11 cellular contexts compared by ENCODE assay signal in the genomic region with DNA sequence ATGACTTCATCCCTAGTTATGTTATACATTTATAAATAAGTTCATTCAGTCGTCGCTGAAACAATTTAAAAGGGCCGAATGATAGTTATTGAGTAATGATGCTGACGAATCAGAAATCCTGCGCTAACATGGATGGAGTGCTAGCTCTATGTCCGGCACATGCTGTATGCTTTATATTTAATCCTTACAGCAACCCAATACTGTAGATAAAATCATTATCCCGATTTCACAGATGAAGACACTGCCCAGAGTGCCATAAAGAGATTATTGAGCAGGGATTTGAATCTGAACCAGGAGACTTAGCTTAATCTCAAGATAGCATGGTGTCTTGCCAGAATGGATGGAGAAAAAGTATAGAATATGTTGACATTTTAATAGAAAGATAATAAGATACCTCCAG. TPM values are rescaled to one million over a fixed set of nuclear protein-coding genes. Genes with fewer than 3 reads are reported as not detected.
DNase-seq lines count a peak whose midpoint lies in the region; ATAC-seq and TF ChIP-seq lines count a peak whose summit lies in the region.
"Had no signal": no experiment of that assay in that cellular context is flagged by ENCODE, and none has a peak within 500 bp of the region (broad histone marks: within the 10 kb centered on the region; RNA-seq: fewer than 3 reads in every experiment).

No MANE protein-coding gene starts in this region.

- no peaks in the 10 kb centered on the region for H3K27me3 Mint-ChIP-seq in GM23338 (ENCODE audit: insufficient read depth, low read depth, poor library complexity)
- H3K27me3 Mint-ChIP-seq in activated CD8-positive, alpha-beta T cell treated with anti-CD3 and anti-CD28 coated beads, Interleukin-2, amount 10 ng/mL, durations not matched to agents 7 days and 5 days (ENCODE audit: low read depth): peaks cover 50% of the 10 kb centered on the region

- peaks cover 28% of the 10 kb centered on the region for H3K4me1 Mint-ChIP-seq in GM23338
- H3K4me1 Mint-ChIP-seq in activated CD8-positive, alpha-beta T cell treated with anti-CD3 and anti-CD28 coated beads, Interleukin-2, amount 10 ng/mL, durations not matched to agents 7 days and 5 days (ENCODE audit: low read depth): peaks cover 6% of the 10 kb centered on the region

- H3K27ac Mint-ChIP-seq in GM23338: no peak overlapping the region
- no peak overlapping the region for H3K27ac Mint-ChIP-seq in activated CD8-positive, alpha-beta T cell treated with anti-CD3 and anti-CD28 coated beads, Interleukin-2, amount 10 ng/mL, durations not matched to agents 7 days and 5 days

- H4K20me1 ChIP-seq in GM23338 (replicated peaks; ENCODE audit: insufficient read depth): no peaks in the 10 kb centered on the region

- peaks cover 11% of the 10 kb centered on the region for H3K36me3 Mint-ChIP-seq in GM23338 (ENCODE audit: low read depth)
- H3K36me3 Mint-ChIP-seq in activated CD8-positive, alpha-beta T cell treated with anti-CD3 and anti-CD28 coated beads, Interleukin-2, amount 10 ng/mL, durations not matched to agents 7 days and 5 days (ENCODE audit: low read depth): no peaks in the 10 kb centered on the region

- TF ChIP-seq CTCF in GM23338 (conservative IDR thresholded peaks at IDR 0.05; ENCODE audit: low read depth in 2 of 2) (no peak), lower lobe of right lung (IDR thresholded peaks at IDR 0.05) (no peak)

- H3K4me3 Mint-ChIP-seq in GM23338: peak overlapping the region; percentile 78
- peak overlapping the region; percentile 19 for H3K4me3 Mint-ChIP-seq in activated CD8-positive, alpha-beta T cell treated with anti-CD3 and anti-CD28 coated beads, Interleukin-2, amount 10 ng/mL, durations not matched to agents 7 days and 5 days

- peaks cover 3% of the 10 kb centered on the region; the same call in 1 of the 3 replicates for H3K9me3 Mint-ChIP-seq in GM23338
- H3K9me3 Mint-ChIP-seq in activated CD8-positive, alpha-beta T cell treated with anti-CD3 and anti-CD28 coated beads, Interleukin-2, amount 10 ng/mL, durations not matched to agents 7 days and 5 days (ENCODE audit: insufficient read depth): no peaks in the 10 kb centered on the region

- no peaks in the 10 kb centered on the region for H3F3A ChIP-seq in GM23338 (replicated peaks; ENCODE audit: low read depth)

- no peaks in the 10 kb centered on the region for H3K27me3 ChIP-seq in GM23338 (ENCODE audit: insufficient read depth)
- no peaks in the 10 kb centered on the region for H3K27me3 ChIP-seq in lower lobe of right lung (ENCODE audit: low read depth)

- peaks cover 17% of the 10 kb centered on the region; the same call in 1 of the 2 replicates for H3K4me1 ChIP-seq in GM23338 (ENCODE audit: insufficient read depth)
- peaks cover 6% of the 10 kb centered on the region for H3K4me1 ChIP-seq in lower lobe of right lung

- peaks cover 18% of the 10 kb centered on the region for H3K79me2 ChIP-seq in GM23338 (replicated peaks; ENCODE audit: insufficient read depth)

- intact Hi-C loops in lower lobe of right lung (cut with DNase I): no loop called here

- H2AFZ ChIP-seq in GM23338: no peak overlapping the region

- 0 out of 2 replicates have a peak, but pooled peaks cover 5% of the 10 kb centered on the region for H3K9me2 ChIP-seq in GM23338 (ENCODE audit: insufficient read depth)

- H3K9me3 ChIP-seq in lower lobe of right lung: no peaks in the 10 kb centered on the region

- H3K4me3 ChIP-seq in GM23338: peak overlapping the region; percentile 59; the same call in 1 of the 2 replicates
- peak overlapping the region; percentile 71 for H3K4me3 ChIP-seq in lower lobe of right lung

- peak overlapping the region; percentile 75 for H3K4me2 ChIP-seq in GM23338

- CTCF ChIA-PET in activated CD8-positive, alpha-beta T cell treated with anti-CD3 and anti-CD28 coated beads, Interleukin-2, amount 10 ng/mL, durations not matched to agents 7 days and 5 days (lab: Charles Lee): no interaction called here

- ATAC-seq in GM23338 (no peak), lower lobe of right lung (no peak), HG02798 (IDR thresholded peaks at IDR 0.05; ENCODE audit: poor library complexity, unreplicated experiment) (no peak), HG03432 (IDR thresholded peaks at IDR 0.05; ENCODE audit: unreplicated experiment) (no peak), HG03025 (IDR thresholded peaks at IDR 0.05; ENCODE audit: low FRiP score, unreplicated experiment) (no peak)
- ATAC-seq in activated CD8-positive, alpha-beta T cell treated with anti-CD3 and anti-CD28 coated beads, Interleukin-2, amount 10 ng/mL, durations not matched to agents 7 days and 5 days: no peak

- DNase-seq in DMS53 (lab: John Stamatoyannopoulos, UW): peak; percentile 65
- DNase-seq in DMS53 treated with DMSO at 0.1 percent for 48 hours (lab: John Stamatoyannopoulos, UW; ENCODE audit: unreplicated experiment): no peak
- DNase-seq in GM23338 (ENCODE audit: low spot score): no peak
- no peak for DNase-seq in activated CD8-positive, alpha-beta T cell treated with anti-CD3 and anti-CD28 coated beads, Interleukin-2, amount 10 ng/mL, durations not matched to agents 7 days and 5 days
- DNase-seq in lower lobe of right lung: no peak
- DNase-seq: DND-41; OCI-M1; stimulated activated CD4-positive, alpha-beta T cell treated with anti-CD3 and anti-CD28 coated beads, Interleukin-4, amount 100 ng/mL, for 24 hours had no signal

- POLR2A ChIA-PET in activated CD8-positive, alpha-beta T cell treated with anti-CD3 and anti-CD28 coated beads, Interleukin-2, amount 10 ng/mL, durations not matched to agents 7 days and 5 days (lab: Charles Lee): interaction anchor here (0.7 kb wide), 1 partner anchor 88 kb away, joined by 3 read pairs; no protein-coding TSS in a partner anchor

- no peaks in the 10 kb centered on the region for H3K36me3 ChIP-seq in GM23338 (ENCODE audit: insufficient read depth)
- no peaks in the 10 kb centered on the region for H3K36me3 ChIP-seq in lower lobe of right lung

- H3K27ac ChIP-seq in GM23338 (ENCODE audit: low read depth): no peak overlapping the region
- no peak overlapping the region for H3K27ac ChIP-seq in lower lobe of right lung

TF ChIP-seq in GM23338, 12 proteins besides CTCF, POLR2A, EP300 and RAD21 (continues in another document):
- no peak for TF ChIP-seq POLR2AphosphoS5 (IDR thresholded peaks at IDR 0.05; ENCODE audit: low read depth)
- no peak for TF ChIP-seq ZNF114 (CRISPR knock-in tag; IDR thresholded peaks at IDR 0.05)
- TF ChIP-seq ZNF331 (CRISPR knock-in tag; IDR thresholded peaks at IDR 0.05; ENCODE audit: low read depth): no peak
- TF ChIP-seq STAT1 (IDR thresholded peaks at IDR 0.05; ENCODE audit: unreplicated experiment): no peak
- TF ChIP-seq EZH2 (IDR thresholded peaks at IDR 0.05; ENCODE audit: low read depth, unreplicated experiment): no peak
- TF ChIP-seq EZH2phosphoT487 (IDR thresholded peaks at IDR 0.05; ENCODE audit: unreplicated experiment): no peak
- TF ChIP-seq NANOG (IDR thresholded peaks at IDR 0.05; ENCODE audit: borderline replicate concordance): no peak
- TF ChIP-seq CREB1 (CRISPR knock-in tag; IDR thresholded peaks at IDR 0.05; ENCODE audit: low read depth): no peak

RNA-seq across cellular contexts. Expression of gene ICA1, which starts 1.1 kb away (rescaled TPM):
- 37.3 and 45.2 TPM in 2 replicates for total RNA-seq in GM23338 (2014; rRNA removed; shearing (Covaris generic))
- polyA plus RNA-seq in GM23338 (2016; fragmentation: Nextera tagmentation; extraction: Ambion mirVana): 75.4 and 83.7 TPM in 2 replicates
- 1 to 10 TPM in 1 of 2 experiments, under 1 TPM in 1; 0.76 to 1.8 TPM for total RNA-seq in activated CD8-positive, alpha-beta T cell treated with anti-CD3 and anti-CD28 coated beads, Interleukin-2, amount 10 ng/mL, durations not matched to agents 7 days and 5 days
- 19.5 TPM for total RNA-seq in lower lobe of right lung
